1 cellular context compared by ENCODE assay signal in the genomic region with DNA sequence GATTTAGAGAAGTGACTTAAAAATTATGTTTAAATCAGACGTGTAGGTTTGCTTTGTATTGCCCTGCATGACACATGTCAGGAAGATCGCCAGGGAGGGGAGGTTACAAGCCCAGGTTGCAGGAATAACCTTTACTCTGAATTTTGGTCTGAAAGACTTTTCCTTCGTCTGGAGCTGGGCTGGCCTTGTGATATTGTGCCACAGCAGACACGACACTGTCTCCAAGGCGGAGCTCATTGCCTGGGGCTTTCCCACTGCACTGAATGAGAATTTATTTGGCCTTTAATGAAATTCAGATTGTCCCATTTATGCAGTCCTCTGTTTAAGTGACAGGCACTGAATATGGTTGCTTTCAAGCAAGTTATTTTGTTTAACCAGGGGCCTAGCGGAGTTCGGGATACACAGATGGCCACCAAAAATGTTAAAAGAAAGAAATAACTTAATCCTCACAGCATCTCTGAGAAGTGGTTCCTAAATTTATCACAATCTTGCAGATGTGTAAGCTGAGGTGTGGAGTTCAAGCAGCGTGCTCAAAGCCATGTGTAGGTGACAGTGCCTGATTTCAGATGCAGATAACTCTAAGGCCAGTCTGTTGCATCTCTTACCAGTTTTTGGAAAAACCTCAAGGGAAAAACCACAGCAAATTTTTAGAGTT.
TF ChIP-seq lines count a peak whose summit lies in the region.

No MANE protein-coding gene starts in this region.

TF ChIP-seq in K562, 482 proteins besides CTCF, POLR2A, EP300 and RAD21 (continued from another document and continues in another):
- no peak for TF ChIP-seq ZNF395 (CRISPR knock-in tag; IDR thresholded peaks at IDR 0.05)
- TF ChIP-seq THRB (CRISPR knock-in tag; conservative IDR thresholded peaks at IDR 0.05): no peak
- TF ChIP-seq, protein P1, sequence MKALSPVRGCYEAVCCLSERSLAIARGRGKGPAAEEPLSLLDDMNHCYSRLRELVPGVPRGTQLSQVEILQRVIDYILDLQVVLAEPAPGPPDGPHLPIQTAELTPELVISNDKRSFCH (CRISPR knock-in tag; IDR thresholded peaks at IDR 0.05): no peak
- TF ChIP-seq, protein P1 (tag; IDR thresholded peaks at IDR 0.05): no peak
- no peak for TF ChIP-seq HMGXB4 (CRISPR knock-in tag; IDR thresholded peaks at IDR 0.05)
- TF ChIP-seq MAFG (tag; conservative IDR thresholded peaks at IDR 0.05): 0 out of 2 replicates have a peak, but pooled peaks have one; percentile 10
- TF ChIP-seq ZNF140 (CRISPR knock-in tag; IDR thresholded peaks at IDR 0.05): no peak
- no peak for TF ChIP-seq NR3C1 (CRISPR knock-in tag; IDR thresholded peaks at IDR 0.05)
- TF ChIP-seq ZFP36 (IDR thresholded peaks at IDR 0.05; ENCODE audit: low read depth, low read length, partially characterized antibody): no peak
- TF ChIP-seq, protein P2, sequence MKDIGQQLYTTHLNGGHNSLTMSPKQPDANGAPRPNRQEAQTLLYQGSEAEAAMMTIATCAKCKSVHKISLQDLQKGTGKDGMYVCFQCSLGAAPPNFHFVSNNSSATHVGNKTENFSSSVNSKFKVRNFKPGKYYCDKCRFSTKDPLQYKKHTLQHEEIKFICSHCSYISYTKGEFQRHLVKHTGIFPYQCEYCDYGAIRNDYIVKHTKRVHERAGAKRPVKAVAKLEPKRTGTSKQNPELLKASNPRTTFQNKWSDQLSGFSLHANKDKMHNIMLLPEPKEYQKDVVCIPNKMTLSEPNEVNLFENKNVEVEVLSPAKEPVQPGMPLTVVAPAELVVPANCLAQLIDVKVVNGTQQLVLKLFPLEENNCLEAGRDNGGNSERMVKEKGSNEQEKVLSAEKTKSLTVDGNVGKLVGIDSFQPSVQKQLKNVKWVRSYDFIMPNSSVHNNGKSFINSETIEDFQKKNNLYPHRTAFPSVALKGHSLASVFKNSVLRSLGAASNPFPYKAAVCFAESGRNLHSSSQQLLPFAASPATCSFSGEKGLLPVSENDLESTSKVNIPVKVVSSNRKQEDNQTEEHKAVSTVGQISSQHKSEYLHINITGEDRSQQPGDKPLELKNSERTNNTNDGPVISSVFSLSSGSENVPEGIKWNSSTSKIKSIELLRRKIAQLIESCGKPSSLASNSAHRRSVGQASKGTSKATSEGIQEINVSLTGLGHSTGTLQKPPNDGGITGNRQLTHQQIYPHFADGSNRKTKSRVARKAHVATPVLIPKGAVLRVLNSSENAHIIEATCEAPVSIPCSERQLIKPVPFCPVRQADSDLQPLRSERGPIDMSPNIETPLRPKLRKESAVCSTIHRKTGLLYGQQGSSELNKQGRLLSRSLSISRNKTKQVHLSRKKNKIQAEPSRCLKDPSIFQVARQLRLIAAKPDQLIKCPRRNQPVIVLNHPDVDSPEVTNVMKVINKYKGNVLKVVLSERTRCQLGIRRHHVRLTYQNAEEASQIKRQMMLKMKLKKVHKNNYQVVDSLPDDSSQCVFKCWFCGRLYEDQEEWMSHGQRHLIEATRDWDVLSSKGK (CRISPR knock-in tag; IDR thresholded peaks at IDR 0.05): no peak
- TF ChIP-seq PPARD (CRISPR knock-in tag; IDR thresholded peaks at IDR 0.05): no peak
- TF ChIP-seq NCOA1 (IDR thresholded peaks at IDR 0.05; ENCODE audit: low read depth): no peak
- TF ChIP-seq ZNF76 (CRISPR knock-in tag; IDR thresholded peaks at IDR 0.05; ENCODE audit: borderline replicate concordance): no peak
- TF ChIP-seq THRAP3 (IDR thresholded peaks at IDR 0.05; ENCODE audit: borderline replicate concordance): no peak
- TF ChIP-seq FOXJ2 (tag; IDR thresholded peaks at IDR 0.05): no peak
- TF ChIP-seq TRIM24 (IDR thresholded peaks at IDR 0.05): no peak
- TF ChIP-seq KAT7 (CRISPR knock-in tag; IDR thresholded peaks at IDR 0.05; ENCODE audit: borderline replicate concordance): no peak
- TF ChIP-seq MAX (CRISPR knock-in tag; IDR thresholded peaks at IDR 0.05): no peak
- no peak for TF ChIP-seq MBD1 (CRISPR knock-in tag; IDR thresholded peaks at IDR 0.05)
- no peak for TF ChIP-seq MED1 (CRISPR knock-in tag; IDR thresholded peaks at IDR 0.05; ENCODE audit: borderline replicate concordance)
- no peak for TF ChIP-seq RBM14 (IDR thresholded peaks at IDR 0.05; ENCODE audit: borderline replicate concordance, insufficient read depth, low read depth, low read length)
- TF ChIP-seq, protein P3, sequence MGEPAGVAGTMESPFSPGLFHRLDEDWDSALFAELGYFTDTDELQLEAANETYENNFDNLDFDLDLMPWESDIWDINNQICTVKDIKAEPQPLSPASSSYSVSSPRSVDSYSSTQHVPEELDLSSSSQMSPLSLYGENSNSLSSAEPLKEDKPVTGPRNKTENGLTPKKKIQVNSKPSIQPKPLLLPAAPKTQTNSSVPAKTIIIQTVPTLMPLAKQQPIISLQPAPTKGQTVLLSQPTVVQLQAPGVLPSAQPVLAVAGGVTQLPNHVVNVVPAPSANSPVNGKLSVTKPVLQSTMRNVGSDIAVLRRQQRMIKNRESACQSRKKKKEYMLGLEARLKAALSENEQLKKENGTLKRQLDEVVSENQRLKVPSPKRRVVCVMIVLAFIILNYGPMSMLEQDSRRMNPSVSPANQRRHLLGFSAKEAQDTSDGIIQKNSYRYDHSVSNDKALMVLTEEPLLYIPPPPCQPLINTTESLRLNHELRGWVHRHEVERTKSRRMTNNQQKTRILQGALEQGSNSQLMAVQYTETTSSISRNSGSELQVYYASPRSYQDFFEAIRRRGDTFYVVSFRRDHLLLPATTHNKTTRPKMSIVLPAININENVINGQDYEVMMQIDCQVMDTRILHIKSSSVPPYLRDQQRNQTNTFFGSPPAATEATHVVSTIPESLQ (CRISPR knock-in tag; IDR thresholded peaks at IDR 0.05): no peak
- no peak for TF ChIP-seq CHD7 (IDR thresholded peaks at IDR 0.05; ENCODE audit: low read depth, low read length)
- no peak for TF ChIP-seq KLF6 (CRISPR knock-in tag; IDR thresholded peaks at IDR 0.05; ENCODE audit: borderline replicate concordance)
- TF ChIP-seq ZNF707 (CRISPR knock-in tag; conservative IDR thresholded peaks at IDR 0.05): no peak
- no peak for TF ChIP-seq SAFB (IDR thresholded peaks at IDR 0.05; ENCODE audit: borderline replicate concordance, low read depth, low read length)
- TF ChIP-seq SMARCA4 (IDR thresholded peaks at IDR 0.05): no peak
- no peak for TF ChIP-seq ZNF133 (CRISPR knock-in tag; IDR thresholded peaks at IDR 0.05)
- no peak for TF ChIP-seq ZNF174 (CRISPR knock-in tag; IDR thresholded peaks at IDR 0.05)
